In the genomic region with DNA sequence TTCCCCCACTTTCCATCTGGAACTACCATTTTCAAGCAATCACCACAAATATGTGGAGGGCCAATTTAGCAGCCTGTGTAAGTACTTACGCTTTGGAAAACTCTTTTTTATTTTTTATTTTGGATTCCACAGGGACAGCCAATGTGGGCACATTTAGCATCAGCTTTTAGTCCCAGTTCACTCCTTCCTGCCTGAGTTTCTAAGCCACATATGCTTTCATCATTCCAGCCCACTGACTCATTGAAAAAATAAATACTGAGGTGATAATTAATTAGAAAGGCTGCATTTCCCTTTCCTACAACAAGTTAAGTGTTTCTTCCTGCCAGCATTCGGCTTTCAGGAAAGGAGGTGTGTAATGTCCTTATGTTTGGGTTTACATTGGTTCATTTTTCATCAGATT, we compare ENCODE assay signal across 20 cellular contexts.
A peak's percentile ranks its signal among the peaks of the same experiment; 100 is the strongest.
DNase-seq lines count a peak whose midpoint lies in the region; ATAC-seq, FAIRE-seq and TF ChIP-seq lines count a peak whose summit lies in the region.
"Had no signal": no experiment of that assay in that cellular context is flagged by ENCODE, and none has a peak within 500 bp of the region (broad histone marks: within the 10 kb centered on the region; RNA-seq: fewer than 3 reads in every experiment).

No MANE protein-coding gene starts in this region.

- no peak for TF ChIP-seq RAD21 in A549 (conservative IDR thresholded peaks at IDR 0.05 in 1 of 2, IDR thresholded peaks at IDR 0.05 in 1 of 2)
- TF ChIP-seq RAD21 in HCT116 (IDR thresholded peaks at IDR 0.05; ENCODE audit: low read depth): no peak

- TF ChIP-seq POLR2A in A549 (IDR thresholded peaks at IDR 0.05; ENCODE audit: low read length) (no peak), HCT116 (IDR thresholded peaks at IDR 0.05; ENCODE audit: borderline replicate concordance, extremely low read depth, insufficient read depth, insufficient read length) (no peak)

- H3K9me2 ChIP-seq in HCT116 (ENCODE audit: insufficient read depth): no peaks in the 10 kb centered on the region
- H3K9me2 ChIP-seq in MM.1S (replicated peaks; ENCODE audit: insufficient read depth, low read length): no peaks in the 10 kb centered on the region

- H3K4me1 ChIP-seq in A549: peaks cover 6% of the 10 kb centered on the region; the same call in 1 of the 3 replicates
- H3K4me1 ChIP-seq in HCT116 (ENCODE audit: control insufficient read depth in 1 of 2, insufficient read depth in 2 of 2, low read length in 2 of 2): peaks cover 9 to 14% of the 10 kb centered on the region in 2 experiments; a peak in 3 of 4 replicates
- no peaks in the 10 kb centered on the region for H3K4me1 ChIP-seq in MM.1S (ENCODE audit: low read length)
- H3K4me1 ChIP-seq: lower lobe of right lung had no signal

- no peaks in the 10 kb centered on the region for H3K27me3 Mint-ChIP-seq in activated CD4-positive, alpha-beta T cell treated with anti-CD3 and anti-CD28 coated beads, Interleukin-2, amount 10 ng/mL, durations not matched to agents 24 days and 14 days
- H3K27me3 Mint-ChIP-seq: activated CD8-positive, alpha-beta T cell treated with anti-CD3 and anti-CD28 coated beads for 36 hours had no signal

- intact Hi-C loops in HCT116 (cut with micrococcal nuclease): no loop called here
- intact Hi-C loops in activated CD4-positive, alpha-beta T cell treated with anti-CD3 and anti-CD28 coated beads, Interleukin-2, amount 10 ng/mL, durations not matched to agents 24 days and 14 days (cut with micrococcal nuclease): no loop called here

- no peaks in the 10 kb centered on the region for H3K36me3 Mint-ChIP-seq in activated CD4-positive, alpha-beta T cell treated with anti-CD3 and anti-CD28 coated beads, Interleukin-2, amount 10 ng/mL, durations not matched to agents 24 days and 14 days (ENCODE audit: low read depth)
- H3K36me3 Mint-ChIP-seq: activated naive CD8-positive, alpha-beta T cell treated with anti-CD3 and anti-CD28 coated beads, Interleukin-2, amount 10 ng/mL, durations not matched to agents 7 days and 5 days; CD8-positive, alpha-beta T cell; natural killer cell had no signal

- H2AFZ ChIP-seq in HCT116 (ENCODE audit: low read depth, low read length, poor library complexity, severe bottlenecking) (peak overlapping the region; percentile 19), MM.1S (ENCODE audit: low read length) (no peak overlapping the region)
- H2AFZ ChIP-seq: GM23248 had no signal

- 0 out of 3 replicates have a peak overlapping the region, but pooled peaks have one; percentile 17 for H3K4me2 ChIP-seq in A549
- H3K4me2 ChIP-seq in HCT116 (ENCODE audit: low read length): peak overlapping the region; percentile 49
- H3K4me2 ChIP-seq in MM.1S (ENCODE audit: low read depth, low read length): no peak overlapping the region

- no peak overlapping the region for H3K27ac ChIP-seq in A549
- H3K27ac ChIP-seq in HCT116 (ENCODE audit: low read depth, low read length): no peak overlapping the region
- no peak overlapping the region for H3K27ac ChIP-seq in MM.1S (ENCODE audit: low read length)
- H3K27ac ChIP-seq: GM23248, lower lobe of right lung had no signal

- H3K9me3 ChIP-seq in A549 (no peaks in the 10 kb centered on the region), HCT116 (ENCODE audit: control insufficient read depth in 1 of 2, insufficient read depth in 1 of 2, low read depth in 1 of 2, low read length in 2 of 2) (no peaks in the 10 kb centered on the region), MM.1S (replicated peaks; ENCODE audit: insufficient read depth, low read length) (no peaks in the 10 kb centered on the region)
- H3K9me3 ChIP-seq: lower lobe of right lung had no signal

- H3K36me3 ChIP-seq in HCT116 (ENCODE audit: control insufficient read depth in 1 of 2, insufficient read depth in 2 of 2, low read length in 2 of 2) (no peaks in the 10 kb centered on the region), MM.1S (replicated peaks; ENCODE audit: insufficient read depth, low read length) (no peaks in the 10 kb centered on the region)
- H3K36me3 ChIP-seq: lower lobe of right lung had no signal

- BruUV-seq in HCT116 (replicated peaks; lab: Mats Ljungman, UMichigan): no TSS peak

- ATAC-seq in A549 (no peak), HCT116 (peak; percentile 27; the same call in 1 of the 2 replicates)
- ATAC-seq: activated CD8-positive, alpha-beta T cell treated with anti-CD3 and anti-CD28 coated beads for 36 hours; CD8-positive, alpha-beta T cell; lower lobe of right lung; natural killer cell had no signal

- H4K20me1 ChIP-seq in HCT116 (ENCODE audit: insufficient read depth) (no peaks in the 10 kb centered on the region), MM.1S (ENCODE audit: insufficient read depth, low read length) (no peaks in the 10 kb centered on the region)

- RAD21 ChIA-PET in HCT116 (lab: Charles Lee; ENCODE audit: low non-redundant PET in 1 of 2, low total read pairs in 2 of 2, uncharacterized antibody in 2 of 2, unreplicated experiment in 2 of 2): no interaction called here

- H3K27ac Mint-ChIP-seq in activated CD4-positive, alpha-beta T cell treated with anti-CD3 and anti-CD28 coated beads, Interleukin-2, amount 10 ng/mL, durations not matched to agents 24 days and 14 days: no peak overlapping the region
- H3K27ac Mint-ChIP-seq: activated CD8-positive, alpha-beta T cell treated with anti-CD3 and anti-CD28 coated beads for 36 hours; activated naive CD8-positive, alpha-beta T cell treated with anti-CD3 and anti-CD28 coated beads, Interleukin-2, amount 10 ng/mL, durations not matched to agents 7 days and 5 days; CD8-positive, alpha-beta T cell; natural killer cell had no signal

- TF ChIP-seq EP300 in A549 (IDR thresholded peaks at IDR 0.05): no peak

- CTCF ChIA-PET in A549 (lab: Yijun Ruan, JAX): interaction anchor here (1.4 kb wide), 1 partner anchor 11 kb away, joined by 3 read pairs; no protein-coding TSS in a partner anchor
- CTCF ChIA-PET in HCT116 (lab: Charles Lee): no interaction called here

- no peaks in the 10 kb centered on the region for H3K27me3 ChIP-seq in HCT116 (ENCODE audit: insufficient read depth, low read length)
- H3K27me3 ChIP-seq in MM.1S (replicated peaks; ENCODE audit: insufficient read depth, low read length): no peaks in the 10 kb centered on the region

- in situ Hi-C loops in astrocyte of the cerebellum (cut with HindIII; ENCODE audit: low sequenced_read_pairs): no loop called here

- H3K4me1 Mint-ChIP-seq in activated CD4-positive, alpha-beta T cell treated with anti-CD3 and anti-CD28 coated beads, Interleukin-2, amount 10 ng/mL, durations not matched to agents 24 days and 14 days: no peaks in the 10 kb centered on the region
- H3K4me1 Mint-ChIP-seq: activated naive CD8-positive, alpha-beta T cell treated with anti-CD3 and anti-CD28 coated beads, Interleukin-2, amount 10 ng/mL, durations not matched to agents 7 days and 5 days; natural killer cell had no signal

- WGBS in A549 (ENCODE audit: missing lambda C conversion rate): 65% methylated on average over 2 of the region's 2 CpGs

- no peaks in the 10 kb centered on the region for H3K9me3 Mint-ChIP-seq in activated CD4-positive, alpha-beta T cell treated with anti-CD3 and anti-CD28 coated beads, Interleukin-2, amount 10 ng/mL, durations not matched to agents 24 days and 14 days
- H3K9me3 Mint-ChIP-seq: activated CD8-positive, alpha-beta T cell treated with anti-CD3 and anti-CD28 coated beads for 36 hours; activated naive CD8-positive, alpha-beta T cell treated with anti-CD3 and anti-CD28 coated beads, Interleukin-2, amount 10 ng/mL, durations not matched to agents 7 days and 5 days; CD8-positive, alpha-beta T cell; natural killer cell had no signal

- no peak for DNase-seq in A549 (ENCODE audit: low read depth in 1 of 2, low spot score in 1 of 2)
- no peak for DNase-seq in HCT116 (ENCODE audit: low read depth, low spot score)
- peak; percentile 27 for DNase-seq in astrocyte of the cerebellum (ENCODE audit: low read depth)
- peak; percentile 71 for DNase-seq in glomerular visceral epithelial cell (ENCODE audit: extremely low spot score)
- no peak for DNase-seq in GM19239 (ENCODE audit: insufficient read length, low spot score)
- no peak for DNase-seq in NCI-H2227 treated with DMSO at 0.1 percent for 48 hours (lab: John Stamatoyannopoulos, UW)
- no peak for DNase-seq in activated CD4-positive, alpha-beta T cell treated with anti-CD3 and anti-CD28 coated beads, Interleukin-2, amount 10 ng/mL, durations not matched to agents 24 days and 14 days
- DNase-seq in MM.1S: no peak
- DNase-seq: activated CD8-positive, alpha-beta T cell treated with anti-CD3 and anti-CD28 coated beads for 36 hours; activated naive CD8-positive, alpha-beta T cell treated with anti-CD3 and anti-CD28 coated beads, Interleukin-2, amount 10 ng/mL, durations not matched to agents 7 days and 5 days; caudate nucleus; CD8-positive, alpha-beta T cell; effector CD4-positive, alpha-beta T cell; GM23248; lower lobe of right lung; natural killer cell; NCI-H187; NCI-H524; OCI-M1 had no signal

- H3F3A ChIP-seq in MM.1S (ENCODE audit: insufficient read depth, low read length): no peaks in the 10 kb centered on the region

- no peak overlapping the region for H3K4me3 Mint-ChIP-seq in activated CD4-positive, alpha-beta T cell treated with anti-CD3 and anti-CD28 coated beads, Interleukin-2, amount 10 ng/mL, durations not matched to agents 24 days and 14 days
- H3K4me3 Mint-ChIP-seq: activated CD8-positive, alpha-beta T cell treated with anti-CD3 and anti-CD28 coated beads for 36 hours; activated naive CD8-positive, alpha-beta T cell treated with anti-CD3 and anti-CD28 coated beads, Interleukin-2, amount 10 ng/mL, durations not matched to agents 7 days and 5 days; CD8-positive, alpha-beta T cell; natural killer cell had no signal

- peak; percentile 56 for FAIRE-seq in A549 (lab: Jason Lieb, UNC)
- no peak for FAIRE-seq in GM19239 (lab: Jason Lieb, UNC)
- FAIRE-seq: urothelium cell line had no signal

- H3K79me2 ChIP-seq in HCT116 (ENCODE audit: insufficient read depth, low read length): no peaks in the 10 kb centered on the region
- no peaks in the 10 kb centered on the region for H3K79me2 ChIP-seq in MM.1S (ENCODE audit: low read length)

- POLR2A ChIA-PET in A549 (lab: Yijun Ruan, JAX): no interaction called here
- POLR2A ChIA-PET in HCT116 (lab: Charles Lee): no interaction called here

- H3K4me3 ChIP-seq in A549 (no peak overlapping the region), HCT116 (replicated peaks in 1 of 2; ENCODE audit: low read depth in 1 of 2, low read length in 2 of 2) (no peak overlapping the region), astrocyte of the cerebellum (ENCODE audit: low read depth, low read length) (no peak overlapping the region), MM.1S (ENCODE audit: low read length) (no peak overlapping the region)
- H3K4me3 ChIP-seq: GM23248, lower lobe of right lung had no signal

- H3K9ac ChIP-seq in HCT116 (ENCODE audit: low read length): no peak overlapping the region
- no peak overlapping the region for H3K9ac ChIP-seq in MM.1S (ENCODE audit: low read length)
- H3K9ac ChIP-seq: GM23248 had no signal

- TF ChIP-seq CTCF in A549 (IDR thresholded peaks at IDR 0.05) (no peak), HCT116 (IDR thresholded peaks at IDR 0.05 in 2 of 3, conservative IDR thresholded peaks at IDR 0.05 in 1 of 3; ENCODE audit: borderline replicate concordance in 1 of 3, insufficient read depth in 1 of 3, low read depth in 2 of 3, low read length in 2 of 3) (no peak), astrocyte of the cerebellum (IDR thresholded peaks at IDR 0.05; ENCODE audit: low read depth, low read length, missing control alignments) (no peak), MM.1S (IDR thresholded peaks at IDR 0.05; ENCODE audit: low read length) (no peak)

Comparison
In these comparisons a context has a peak if more than half of its experiments do, and no peak if none do; other contexts are left out.
1. DNase-seq: peak in astrocyte of the cerebellum (single experiment) and glomerular visceral epithelial cell (single experiment); none in A549 (0 of 2), HCT116 (single experiment), GM19239 (single experiment), NCI-H2227 treated with DMSO at 0.1 percent for 48 hours (single experiment), activated CD4-positive, alpha-beta T cell treated with anti-CD3 and anti-CD28 coated beads, Interleukin-2, amount 10 ng/mL, durations not matched to agents 24 days and 14 days (single experiment) and MM.1S (single experiment).